8 cellular contexts compared by ENCODE assay signal in genomic region chr22:22111267-22111751, GRCh38.
DNase-seq lines count a peak whose midpoint lies in the region; ATAC-seq, FAIRE-seq and TF ChIP-seq lines count a peak whose summit lies in the region.

No MANE protein-coding gene starts in this region.

- H3K4me1 ChIP-seq in GM12878 (ENCODE audit: control insufficient read depth, insufficient read depth, low read length) (peaks cover 18% of the 10 kb centered on the region), thyroid gland (no peaks in the 10 kb centered on the region)

- H3K4me3 ChIP-seq in GM12878 (no peak overlapping the region), thyroid gland (replicated peaks in 1 of 3) (no peak overlapping the region)

- in situ Hi-C loops in GM12878 (cut with MboI): no loop called here

- no TSS peak for BruUV-seq in GM12878 (replicated peaks; lab: Mats Ljungman, UMichigan)

- no peaks in the 10 kb centered on the region for H4K20me1 ChIP-seq in GM12878 (ENCODE audit: control insufficient read depth, insufficient read depth)

- TF ChIP-seq POLR2A in GM12878 (IDR thresholded peaks at IDR 0.05; ENCODE audit: low read depth, low read length) (no peak), thyroid gland (IDR thresholded peaks at IDR 0.05) (no peak)

- peak overlapping the region; percentile 58; the same call in 1 of the 2 replicates for H3K9ac ChIP-seq in GM12878 (ENCODE audit: control insufficient read depth, insufficient read depth, low read length)

- no peak for TF ChIP-seq RAD21 in GM12878 (IDR thresholded peaks at IDR 0.05; ENCODE audit: insufficient read depth, low read depth, low read length)

- peak; percentile 24 for ATAC-seq in GM19468 (IDR thresholded peaks at IDR 0.05; ENCODE audit: extremely low read depth, unreplicated experiment)
- peak; percentile 29 for ATAC-seq in HG03469 (IDR thresholded peaks at IDR 0.05; ENCODE audit: unreplicated experiment)
- peak; percentile 90 for ATAC-seq in GM12878

- H3K36me3 ChIP-seq in GM12878 (ENCODE audit: control insufficient read depth in 2 of 2, insufficient read depth in 2 of 2, low read length in 1 of 2) (no peaks in the 10 kb centered on the region), thyroid gland (no peaks in the 10 kb centered on the region)

- POLR2A ChIA-PET in GM12878 (lab: Charles Lee): interaction anchor here (0.5 to 4.3 kb wide), 16 partner anchors 9 to 843 kb away, joined by 3 to 18 read pairs (median 4); no protein-coding TSS in a partner anchor

- RAD21 ChIA-PET in GM12878 (lab: Charles Lee; ENCODE audit: unreplicated experiment): interaction anchor here (0.6 to 3.9 kb wide), 31 partner anchors 8 to 844 kb away, joined by 3 to 72 read pairs (median 6); no protein-coding TSS in a partner anchor

- 2% methylated on average over 4 of the region's 4 CpGs for WGBS in GM12878 (ENCODE audit: insufficient coverage, insufficient replicate concordance, low lambda C conversion rate, missing lambda C conversion rate)
- 36 to 43% methylated on average over 3 to 4 of the region's 4 CpGs for WGBS in thyroid gland, 2 donors

- no peaks in the 10 kb centered on the region for H3K79me2 ChIP-seq in GM12878 (ENCODE audit: control insufficient read depth, insufficient read depth, low read length)

- H3K4me2 ChIP-seq in GM12878 (ENCODE audit: control insufficient read depth, insufficient read depth): peak overlapping the region; percentile 86

- peak overlapping the region; percentile 88 for H3K27ac ChIP-seq in GM12878 (ENCODE audit: control insufficient read depth, insufficient read depth)
- H3K27ac ChIP-seq in thyroid gland: no peak overlapping the region

- intact Hi-C loops in GM12878 (cut with micrococcal nuclease; ENCODE audit: unreplicated experiment) (loop anchor here (1.0 to 5.0 kb wide), 6 partner anchors 12 to 846 kb away; no protein-coding TSS in a partner anchor), thyroid gland (cut with DNase I) (no loop called here)

- SMC1A ChIA-PET in GM12878 (lab: Charles Lee; ENCODE audit: uncharacterized antibody, unreplicated experiment): interaction anchor here (0.7 to 7.6 kb wide), 31 partner anchors 8 to 843 kb away, joined by 3 to 87 read pairs (median 7); no protein-coding TSS in a partner anchor

- TF ChIP-seq EP300 in GM12878 (IDR thresholded peaks at IDR 0.05; ENCODE audit: borderline replicate concordance in 1 of 2, control insufficient read depth in 1 of 2, low read depth in 2 of 2, low read length in 2 of 2): peak; percentile 20 to 43; a peak in 1 of 4 replicates

- H2AFZ ChIP-seq in GM12878 (ENCODE audit: control insufficient read depth, low read depth, low read length): peak overlapping the region; percentile 60

- H3K9me3 ChIP-seq in GM12878 (replicated peaks; ENCODE audit: control insufficient read depth, insufficient read depth, low read length) (no peaks in the 10 kb centered on the region), thyroid gland (no peaks in the 10 kb centered on the region)

- peak; percentile 99 for FAIRE-seq in GM12878 (lab: Jason Lieb, UNC)

- DNase-seq in EH (ENCODE audit: low read depth) (peak; percentile 68), GM12878 (ENCODE audit: low read depth, low spot score) (peak; percentile 86), cortex of kidney (lab: John Stamatoyannopoulos, UW) (no peak), T-helper 9 cell (no peak), thyroid gland (no peak)
- peak in 2 of 3 experiments; percentile 5 to 46 for DNase-seq in stimulated activated CD4-positive, alpha-beta T cell treated with anti-CD3 and anti-CD28 coated beads, TNF-alpha, amount 100 ng/mL, for 24 hours (ENCODE audit: low read depth in 3 of 3)

- H3K27me3 ChIP-seq in GM12878 (replicated peaks in 1 of 2; ENCODE audit: control insufficient read depth in 2 of 2, insufficient read depth in 2 of 2, low read length in 1 of 2) (no peaks in the 10 kb centered on the region), thyroid gland (no peaks in the 10 kb centered on the region)

- CTCF ChIA-PET in GM12878 (lab: Yijun Ruan, JAX): interaction anchor here (0.7 to 6.6 kb wide), 43 partner anchors 8 to 848 kb away, joined by 3 to 104 read pairs (median 7); no protein-coding TSS in a partner anchor

- TF ChIP-seq CTCF in GM12878 (IDR thresholded peaks at IDR 0.05 in 2 of 3, conservative IDR thresholded peaks at IDR 0.05 in 1 of 3; ENCODE audit: control insufficient read depth in 2 of 3, extremely low read depth in 1 of 3, insufficient read depth in 1 of 3, low read depth in 3 of 3, low read length in 3 of 3) (no peak), thyroid gland (IDR thresholded peaks at IDR 0.05) (no peak)

TF ChIP-seq in GM12878, 131 proteins besides CTCF, POLR2A, EP300 and RAD21 (continues in another document):
- TF ChIP-seq PAX5 (IDR thresholded peaks at IDR 0.05; ENCODE audit: borderline replicate concordance, low read depth, low read length): peak; percentile 88
- TF ChIP-seq MTA2 (IDR thresholded peaks at IDR 0.05; ENCODE audit: low read depth): peak; percentile 67; the same call in 1 of the 2 replicates
- TF ChIP-seq ATF7 (IDR thresholded peaks at IDR 0.05; ENCODE audit: low read depth): peak; percentile 38; the same call in 1 of the 2 replicates
- TF ChIP-seq GATAD2B (conservative IDR thresholded peaks at IDR 0.05; ENCODE audit: low read depth): peak; percentile 74; the same call in 1 of the 2 replicates
- TF ChIP-seq, protein P1, sequence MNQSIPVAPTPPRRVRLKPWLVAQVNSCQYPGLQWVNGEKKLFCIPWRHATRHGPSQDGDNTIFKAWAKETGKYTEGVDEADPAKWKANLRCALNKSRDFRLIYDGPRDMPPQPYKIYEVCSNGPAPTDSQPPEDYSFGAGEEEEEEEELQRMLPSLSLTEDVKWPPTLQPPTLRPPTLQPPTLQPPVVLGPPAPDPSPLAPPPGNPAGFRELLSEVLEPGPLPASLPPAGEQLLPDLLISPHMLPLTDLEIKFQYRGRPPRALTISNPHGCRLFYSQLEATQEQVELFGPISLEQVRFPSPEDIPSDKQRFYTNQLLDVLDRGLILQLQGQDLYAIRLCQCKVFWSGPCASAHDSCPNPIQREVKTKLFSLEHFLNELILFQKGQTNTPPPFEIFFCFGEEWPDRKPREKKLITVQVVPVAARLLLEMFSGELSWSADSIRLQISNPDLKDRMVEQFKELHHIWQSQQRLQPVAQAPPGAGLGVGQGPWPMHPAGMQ (IDR thresholded peaks at IDR 0.05; ENCODE audit: borderline replicate concordance): no peak
- TF ChIP-seq, protein P2, sequence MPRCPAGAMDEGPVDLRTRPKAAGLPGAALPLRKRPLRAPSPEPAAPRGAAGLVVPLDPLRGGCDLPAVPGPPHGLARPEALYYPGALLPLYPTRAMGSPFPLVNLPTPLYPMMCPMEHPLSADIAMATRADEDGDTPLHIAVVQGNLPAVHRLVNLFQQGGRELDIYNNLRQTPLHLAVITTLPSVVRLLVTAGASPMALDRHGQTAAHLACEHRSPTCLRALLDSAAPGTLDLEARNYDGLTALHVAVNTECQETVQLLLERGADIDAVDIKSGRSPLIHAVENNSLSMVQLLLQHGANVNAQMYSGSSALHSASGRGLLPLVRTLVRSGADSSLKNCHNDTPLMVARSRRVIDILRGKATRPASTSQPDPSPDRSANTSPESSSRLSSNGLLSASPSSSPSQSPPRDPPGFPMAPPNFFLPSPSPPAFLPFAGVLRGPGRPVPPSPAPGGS (IDR thresholded peaks at IDR 0.05; ENCODE audit: borderline replicate concordance, insufficient read depth, low read depth, low read length, poor library complexity, severe bottlenecking): peak; percentile 19
- TF ChIP-seq POU2F2 (IDR thresholded peaks at IDR 0.05; ENCODE audit: borderline replicate concordance, low read depth, low read length): peak; percentile 37; the same call in 1 of the 3 replicates
- TF ChIP-seq FOXM1 (IDR thresholded peaks at IDR 0.05; ENCODE audit: low read depth, low read length): 0 out of 2 replicates have a peak, but pooled peaks have one; percentile 20
- peak; percentile 92 for TF ChIP-seq DPF2 (IDR thresholded peaks at IDR 0.05)
- TF ChIP-seq HDGF (IDR thresholded peaks at IDR 0.05): peak; percentile 34; the same call in 1 of the 2 replicates
- TF ChIP-seq BHLHE40 (IDR thresholded peaks at IDR 0.05; ENCODE audit: borderline replicate concordance in 1 of 2, low read depth in 2 of 2, low read length in 1 of 2): peak in 1 of 2 experiments; percentile 29; a peak in 1 of 4 replicates
- no peak for TF ChIP-seq RBBP5 (conservative IDR thresholded peaks at IDR 0.05)
- no peak for TF ChIP-seq SUZ12 (IDR thresholded peaks at IDR 0.05; ENCODE audit: unreplicated experiment)
- TF ChIP-seq NFIC (IDR thresholded peaks at IDR 0.05; ENCODE audit: low read depth, low read length): no peak; the same call in 1 of the 2 replicates
- no peak for TF ChIP-seq RCOR1 (conservative IDR thresholded peaks at IDR 0.05; ENCODE audit: low read depth, low read length)
- peak; percentile 90 for TF ChIP-seq NBN (IDR thresholded peaks at IDR 0.05)
- no peak for TF ChIP-seq STAT3 (IDR thresholded peaks at IDR 0.05; ENCODE audit: low read depth, low read length)
- TF ChIP-seq FOS (IDR thresholded peaks at IDR 0.05; ENCODE audit: borderline replicate concordance, extremely low read depth, insufficient read length): no peak
- 0 out of 2 replicates have a peak, but pooled peaks have one; percentile 6 for TF ChIP-seq WRNIP1 (IDR thresholded peaks at IDR 0.05; ENCODE audit: borderline replicate concordance, low read depth, low read length)
- TF ChIP-seq RUNX3 (IDR thresholded peaks at IDR 0.05; ENCODE audit: low read length): peak; percentile 49
- TF ChIP-seq SMC3 (IDR thresholded peaks at IDR 0.05; ENCODE audit: borderline replicate concordance, low read length): no peak
- TF ChIP-seq BCL11A (IDR thresholded peaks at IDR 0.05; ENCODE audit: low read depth, low read length): peak; percentile 54
- no peak for TF ChIP-seq CBX3 (IDR thresholded peaks at IDR 0.05; ENCODE audit: borderline replicate concordance, low read depth)
- 0 out of 2 replicates have a peak, but pooled peaks have one; percentile 34 for TF ChIP-seq MEF2A (IDR thresholded peaks at IDR 0.05; ENCODE audit: insufficient read depth, low read depth, low read length)
- no peak for TF ChIP-seq SMAD1 (IDR thresholded peaks at IDR 0.05; ENCODE audit: low read depth, partially characterized antibody)
- no peak for TF ChIP-seq ZZZ3 (IDR thresholded peaks at IDR 0.05; ENCODE audit: control insufficient read depth, insufficient read length, low read depth)
- TF ChIP-seq IKZF2 (IDR thresholded peaks at IDR 0.05): peak; percentile 91 to 96

Comparison
In these comparisons a context has a peak if more than half of its experiments do, and no peak if none do; other contexts are left out.
1. DNase-seq: peak in EH (single experiment), GM12878 (single experiment) and stimulated activated CD4-positive, alpha-beta T cell treated with anti-CD3 and anti-CD28 coated beads, TNF-alpha, amount 100 ng/mL, for 24 hours (2 of 3); none in cortex of kidney (single experiment), T-helper 9 cell (single experiment) and thyroid gland (0 of 2).
2. ATAC-seq: peak in every context shown above with its lines; median percentile 90 in GM12878; 29 in HG03469; 24 in GM19468.